Comparison of ENCODE assay signal across 8 cellular contexts in the genomic region with DNA sequence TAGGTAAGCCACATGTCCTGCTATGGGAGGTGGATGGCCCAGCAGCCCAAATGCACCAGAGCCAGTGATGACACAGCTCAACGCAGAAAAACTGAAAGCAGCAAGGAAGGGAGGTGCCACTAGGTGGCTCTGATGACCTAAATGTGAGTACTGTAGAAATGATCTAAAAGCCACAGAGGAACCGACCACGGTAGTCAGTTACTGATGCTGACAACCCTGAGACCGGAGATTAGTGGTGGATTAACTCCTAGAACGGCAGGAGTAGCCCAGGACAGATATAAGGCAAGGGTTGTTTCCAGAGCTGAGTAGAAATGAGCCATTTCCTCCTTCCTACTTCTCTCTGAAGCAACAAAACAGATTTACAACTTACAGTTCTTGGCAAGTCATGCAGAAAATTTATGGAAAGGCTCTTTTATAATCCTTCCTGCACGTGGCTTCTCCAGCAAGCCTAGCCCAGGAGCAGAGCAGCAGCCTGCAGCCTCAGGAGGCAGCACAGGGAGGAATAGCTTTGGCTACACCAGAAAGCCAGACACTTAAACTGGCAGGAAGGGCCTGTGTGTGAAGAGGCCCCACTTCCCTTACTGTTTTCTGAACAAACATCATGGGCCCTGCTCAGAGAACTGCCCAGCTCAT. TPM values are rescaled to one million over a fixed set of nuclear protein-coding genes. Genes with fewer than 3 reads are reported as not detected.
A peak's percentile ranks its signal among the peaks of the same experiment; 100 is the strongest.
DNase-seq lines count a peak whose midpoint lies in the region; ATAC-seq and TF ChIP-seq lines count a peak whose summit lies in the region.

No MANE protein-coding gene starts in this region.

- H3K4me1 Mint-ChIP-seq in activated T-helper 1 cell treated with anti-CD3 and anti-CD28 coated beads, Interleukin-12 subunit alpha, Interleukin-12 subunit beta, Interleukin-2, Interleukin-4 antibody, amounts not matched to agents 30 ng/mL and 10 ng/mL and 1 ng/mL, durations not matched to agents 14 hours and 24 hours and 36 hours (ENCODE audit: low read depth), result peaks cover 31% of the 10 kb centered on the region
- H3K4me1 Mint-ChIP-seq in nephron progenitor cell, result peaks cover 48% of the 10 kb centered on the region

- in situ Hi-C loops in KBM-7 (cut with MboI; ENCODE audit: low pct_unique_long_range_greater_than_20kb, low sequenced_read_pairs) (loop anchor here (25.0 kb wide), 1 partner anchor 452 kb away; no protein-coding TSS in a partner anchor), Panc1 (cut with HindIII; ENCODE audit: low pct_unique_long_range_greater_than_20kb, low sequenced_read_pairs) (no loop called here)

- POLR2A ChIA-PET in Panc1 (lab: Charles Lee), result interaction anchor here (0.6 to 0.7 kb wide), 2 partner anchors 9 to 345 kb away, joined by 3 to 5 read pairs; no protein-coding TSS in a partner anchor

- H3K4me3 ChIP-seq in BLaER1 (no peak overlapping the region), Panc1 (ENCODE audit: low read depth in 2 of 2, low read length in 2 of 2) (no peak overlapping the region), fibroblast of mammary gland (ENCODE audit: control insufficient read depth, low read depth, low read length) (no peak overlapping the region), stomach smooth muscle (ENCODE audit: low read length in 2 of 2) (peak overlapping the region in 1 of 2 donors; percentile 44)

- DNase-seq in KBM-7, result peak; percentile 99
- peak; percentile 64 for DNase-seq in Panc1 (ENCODE audit: low read depth, low spot score)
- peak; percentile 74 for DNase-seq in activated T-helper 1 cell treated with anti-CD3 and anti-CD28 coated beads, Interleukin-12 subunit alpha, Interleukin-12 subunit beta, Interleukin-2, Interleukin-4 antibody, amounts not matched to agents 30 ng/mL and 10 ng/mL and 1 ng/mL, durations not matched to agents 14 hours and 24 hours and 36 hours (ENCODE audit: low spot score)
- peak; percentile 88 for DNase-seq in fibroblast of mammary gland (ENCODE audit: low read depth)
- DNase-seq in nephron progenitor cell, result peak; percentile 57

- H3K9ac ChIP-seq in BLaER1 (peak overlapping the region; percentile 70), stomach smooth muscle (ENCODE audit: low read length in 2 of 2) (peak overlapping the region; percentile 22 to 60)

- H3K27me3 ChIP-seq in BLaER1 (no peaks in the 10 kb centered on the region), Panc1 (ENCODE audit: control insufficient read depth, insufficient read depth, low read length) (no peaks in the 10 kb centered on the region), stomach smooth muscle (ENCODE audit: control insufficient read depth in 1 of 2, insufficient read depth in 2 of 2, low read length in 2 of 2) (no peaks in the 10 kb centered on the region)

- no peaks in the 10 kb centered on the region for H3K9me3 Mint-ChIP-seq in activated T-helper 1 cell treated with anti-CD3 and anti-CD28 coated beads, Interleukin-12 subunit alpha, Interleukin-12 subunit beta, Interleukin-2, Interleukin-4 antibody, amounts not matched to agents 30 ng/mL and 10 ng/mL and 1 ng/mL, durations not matched to agents 14 hours and 24 hours and 36 hours
- no peaks in the 10 kb centered on the region for H3K9me3 Mint-ChIP-seq in nephron progenitor cell

- CTCF ChIA-PET in Panc1 (lab: Charles Lee), result interaction anchor here (0.5 to 1.7 kb wide), 12 partner anchors 14 to 525 kb away, joined by 3 to 11 read pairs (median 4); partner anchors contain the start of gene DAPK2

- peak overlapping the region; percentile 68 for H3K4me2 ChIP-seq in BLaER1

- H3K36me3 Mint-ChIP-seq in activated T-helper 1 cell treated with anti-CD3 and anti-CD28 coated beads, Interleukin-12 subunit alpha, Interleukin-12 subunit beta, Interleukin-2, Interleukin-4 antibody, amounts not matched to agents 30 ng/mL and 10 ng/mL and 1 ng/mL, durations not matched to agents 14 hours and 24 hours and 36 hours (ENCODE audit: low read depth), result peaks cover 39% of the 10 kb centered on the region
- H3K36me3 Mint-ChIP-seq in nephron progenitor cell (ENCODE audit: low read depth), result peaks cover 41% of the 10 kb centered on the region

- BruUV-seq in Panc1 (replicated peaks; lab: Mats Ljungman, UMichigan), result no TSS peak

- peak; percentile 90 for TF ChIP-seq CTCF in Panc1 (IDR thresholded peaks at IDR 0.05)
- peak; percentile 83 for TF ChIP-seq CTCF in fibroblast of mammary gland (conservative IDR thresholded peaks at IDR 0.05; ENCODE audit: control insufficient read depth, insufficient read depth, low read depth, low read length)
- peak; percentile 59 for TF ChIP-seq CTCF in nephron progenitor cell (IDR thresholded peaks at IDR 0.05)

- ATAC-seq in GM19395 (IDR thresholded peaks at IDR 0.05; ENCODE audit: unreplicated experiment) (peak; percentile 84), Panc1 (peak; percentile 95)

- no peaks in the 10 kb centered on the region for H4K20me1 ChIP-seq in BLaER1

- peak overlapping the region; percentile 38 for H3K4me3 Mint-ChIP-seq in activated T-helper 1 cell treated with anti-CD3 and anti-CD28 coated beads, Interleukin-12 subunit alpha, Interleukin-12 subunit beta, Interleukin-2, Interleukin-4 antibody, amounts not matched to agents 30 ng/mL and 10 ng/mL and 1 ng/mL, durations not matched to agents 14 hours and 24 hours and 36 hours
- peak overlapping the region; percentile 57 for H3K4me3 Mint-ChIP-seq in nephron progenitor cell

- H3K36me3 ChIP-seq in BLaER1 (peaks cover 66% of the 10 kb centered on the region), Panc1 (ENCODE audit: control insufficient read depth, insufficient read depth, low read length) (peaks cover 2% of the 10 kb centered on the region; the same call in 1 of the 2 replicates), stomach smooth muscle (ENCODE audit: control insufficient read depth in 2 of 2, insufficient read depth in 2 of 2, low read length in 2 of 2) (peaks cover 29 to 35% of the 10 kb centered on the region in 2 donors)

- no peaks in the 10 kb centered on the region for H3K27me3 Mint-ChIP-seq in activated T-helper 1 cell treated with anti-CD3 and anti-CD28 coated beads, Interleukin-12 subunit alpha, Interleukin-12 subunit beta, Interleukin-2, Interleukin-4 antibody, amounts not matched to agents 30 ng/mL and 10 ng/mL and 1 ng/mL, durations not matched to agents 14 hours and 24 hours and 36 hours (ENCODE audit: insufficient read depth)
- peaks cover 3% of the 10 kb centered on the region for H3K27me3 Mint-ChIP-seq in nephron progenitor cell (ENCODE audit: low read depth, poor library complexity)

- intact Hi-C loops in Panc1 (cut with micrococcal nuclease; ENCODE audit: unreplicated experiment), result loop anchor here (2.0 to 5.0 kb wide), 2 partner anchors 280 to 457 kb away; no protein-coding TSS in a partner anchor
- intact Hi-C loops in activated T-helper 1 cell treated with anti-CD3 and anti-CD28 coated beads, Interleukin-12 subunit alpha, Interleukin-12 subunit beta, Interleukin-2, Interleukin-4 antibody, amounts not matched to agents 30 ng/mL and 10 ng/mL and 1 ng/mL, durations not matched to agents 14 hours and 24 hours and 36 hours (cut with micrococcal nuclease), result loop anchor here (1.0 to 10.0 kb wide), 7 partner anchors 9 to 457 kb away; partner anchors contain the start of gene HERC1

- H3K9me3 ChIP-seq in BLaER1, result no peaks in the 10 kb centered on the region
- H3K9me3 ChIP-seq in Panc1 (ENCODE audit: control insufficient read depth, insufficient read depth, low read depth, low read length), result no peaks in the 10 kb centered on the region
- H3K9me3 ChIP-seq in stomach smooth muscle (ENCODE audit: control insufficient read depth in 2 of 2, low read length in 2 of 2), result no peaks in the 10 kb centered on the region

- H3K4me1 ChIP-seq in BLaER1 (peaks cover 35% of the 10 kb centered on the region), Panc1 (ENCODE audit: control insufficient read depth, insufficient read depth, low read length) (peaks cover 7% of the 10 kb centered on the region), stomach smooth muscle (ENCODE audit: control insufficient read depth, insufficient read depth, low read length) (peaks cover 25% of the 10 kb centered on the region)

- peak overlapping the region; percentile 89 for H3K27ac Mint-ChIP-seq in activated T-helper 1 cell treated with anti-CD3 and anti-CD28 coated beads, Interleukin-12 subunit alpha, Interleukin-12 subunit beta, Interleukin-2, Interleukin-4 antibody, amounts not matched to agents 30 ng/mL and 10 ng/mL and 1 ng/mL, durations not matched to agents 14 hours and 24 hours and 36 hours
- H3K27ac Mint-ChIP-seq in nephron progenitor cell, result peak overlapping the region; percentile 96

- peak overlapping the region; percentile 83 for H3K27ac ChIP-seq in BLaER1
- H3K27ac ChIP-seq in Panc1 (ENCODE audit: low read length), result peak overlapping the region; percentile 25; the same call in 1 of the 2 replicates
- H3K27ac ChIP-seq in stomach smooth muscle (ENCODE audit: low read length), result peak overlapping the region; percentile 80

RNA-seq across cellular contexts. Expression of gene FBXL22, which starts 13.1 kb away (rescaled TPM):
- 0.54 TPM for total RNA-seq in Panc1 (2021; ENCODE audit: unreplicated experiment)
- 0.73 TPM for polyA plus RNA-seq in Panc1 (2012; ENCODE audit: insufficient read length)
- total RNA-seq in activated T-helper 1 cell treated with anti-CD3 and anti-CD28 coated beads, Interleukin-12 subunit alpha, Interleukin-12 subunit beta, Interleukin-2, Interleukin-4 antibody, amounts not matched to agents 30 ng/mL and 10 ng/mL and 1 ng/mL, durations not matched to agents 14 hours and 24 hours and 36 hours, result 0.83 and 0.88 TPM in 2 replicates

Comparison
In these comparisons a context has a peak if more than half of its experiments do, and no peak if none do; other contexts are left out.
1. H3K27ac ChIP-seq: peak in every context shown above with its lines; median percentile 83 in BLaER1; 80 in stomach smooth muscle; 25 in Panc1.